16 cellular contexts compared by ENCODE assay signal in genomic region chr2:212665948-212666347, GRCh38.
A peak's percentile ranks its signal among the peaks of the same experiment; 100 is the strongest.
DNase-seq lines count a peak whose midpoint lies in the region; ATAC-seq and TF ChIP-seq lines count a peak whose summit lies in the region.
"Had no signal": no experiment of that assay in that cellular context is flagged by ENCODE, and none has a peak within 500 bp of the region (broad histone marks: within the 10 kb centered on the region; RNA-seq: fewer than 3 reads in every experiment).

No MANE protein-coding gene starts in this region.

- no peak for TF ChIP-seq EP300 in Ishikawa (IDR thresholded peaks at IDR 0.05; ENCODE audit: borderline replicate concordance)

- peak; percentile 18 to 61 for DNase-seq in NCI-H446 (lab: John Stamatoyannopoulos, UW)
- no peak for DNase-seq in NCI-H446 treated with DMSO at 0.1 percent for 48 hours (lab: John Stamatoyannopoulos, UW)
- DNase-seq in amniotic epithelial cell (ENCODE audit: low read depth), result peak; percentile 2
- DNase-seq in retinal pigment epithelial cell (ENCODE audit: low read depth), result peak; percentile 36
- DNase-seq in HuH-7.5 (ENCODE audit: low spot score), result no peak
- no peak for DNase-seq in OCI-M1 (lab: John Stamatoyannopoulos, UW)
- DNase-seq: BE2C, KBM-7, NCI-H1092 treated with DMSO at 0.1 percent for 48 hours, NCI-H1436 treated with DMSO at 0.1 percent for 48 hours, NCI-H510A treated with DMSO at 0.1 percent for 48 hours, SIG-M5, SK-N-SH had no signal

- H3K4me3 ChIP-seq in retinal pigment epithelial cell (ENCODE audit: low read length), result no peak overlapping the region
- H3K4me3 ChIP-seq: HAP-1 had no signal

- ATAC-seq in GM21717 (IDR thresholded peaks at IDR 0.05; ENCODE audit: unreplicated experiment), result no peak

- no peak for TF ChIP-seq CTCF in retinal pigment epithelial cell (conservative IDR thresholded peaks at IDR 0.05; ENCODE audit: low read depth, low read length)

- TF ChIP-seq RAD21 in Ishikawa (IDR thresholded peaks at IDR 0.05; ENCODE audit: low read depth), result no peak

TF ChIP-seq in Ishikawa, 13 proteins besides CTCF, POLR2A, EP300 and RAD21:
- TF ChIP-seq NFIC (IDR thresholded peaks at IDR 0.05) (peak; percentile 66), TCF12 (IDR thresholded peaks at IDR 0.05; ENCODE audit: low read depth) (no peak)

Comparison
In these comparisons a context has a peak if more than half of its experiments do, and no peak if none do; other contexts are left out.
1. DNase-seq: peak in NCI-H446 (2 of 2), amniotic epithelial cell (single experiment) and retinal pigment epithelial cell (single experiment); none in NCI-H446 treated with DMSO at 0.1 percent for 48 hours (single experiment), HuH-7.5 (single experiment) and OCI-M1 (single experiment).